In the genomic region with DNA sequence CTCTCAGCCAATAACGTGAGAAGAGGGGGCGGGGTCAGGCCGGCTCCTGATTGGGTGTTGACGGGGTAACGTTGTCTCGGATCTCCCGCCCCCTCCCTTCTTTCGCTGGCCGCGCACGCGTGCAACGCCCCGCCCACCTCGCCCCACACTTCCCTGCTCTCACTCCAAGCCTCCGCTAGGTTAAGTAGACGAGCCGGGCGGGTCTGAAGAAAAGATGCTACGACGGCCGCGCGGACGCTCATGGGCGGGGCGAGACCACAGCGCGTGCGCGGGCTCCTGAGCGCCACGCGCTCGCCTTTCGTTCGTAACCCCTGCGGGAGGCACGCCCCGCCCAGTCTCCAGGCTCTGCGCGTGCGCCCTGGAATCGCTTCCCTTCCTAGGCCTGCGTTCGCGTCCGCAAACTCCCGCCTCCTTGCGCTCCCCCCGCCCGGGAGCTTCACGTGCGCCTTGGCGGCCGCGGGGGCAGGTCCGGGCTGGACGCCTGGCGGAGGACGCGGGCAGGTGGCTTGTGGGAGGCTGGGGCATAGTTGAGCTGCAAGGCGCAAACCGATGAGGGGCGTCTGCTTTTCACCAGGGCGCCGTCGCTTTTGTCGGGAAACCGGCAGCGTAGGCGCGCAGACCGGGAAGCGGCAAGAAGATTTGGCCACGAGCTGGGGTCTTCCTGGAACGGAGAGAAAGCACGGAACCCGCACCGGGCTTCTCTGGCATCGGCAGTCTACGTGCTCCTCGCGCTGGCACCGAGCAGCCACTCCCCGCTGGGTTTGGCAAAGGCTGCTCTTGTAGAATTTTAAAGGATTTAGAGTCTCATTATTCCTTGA, we compare ENCODE assay signal across 1 cellular context.
TF ChIP-seq lines count a peak whose summit lies in the region.

No MANE protein-coding gene starts in this region.

TF ChIP-seq in HEK293, 187 proteins besides CTCF, POLR2A, EP300 and RAD21 (continued from another document and continues in another):
- TF ChIP-seq, protein P1, sequence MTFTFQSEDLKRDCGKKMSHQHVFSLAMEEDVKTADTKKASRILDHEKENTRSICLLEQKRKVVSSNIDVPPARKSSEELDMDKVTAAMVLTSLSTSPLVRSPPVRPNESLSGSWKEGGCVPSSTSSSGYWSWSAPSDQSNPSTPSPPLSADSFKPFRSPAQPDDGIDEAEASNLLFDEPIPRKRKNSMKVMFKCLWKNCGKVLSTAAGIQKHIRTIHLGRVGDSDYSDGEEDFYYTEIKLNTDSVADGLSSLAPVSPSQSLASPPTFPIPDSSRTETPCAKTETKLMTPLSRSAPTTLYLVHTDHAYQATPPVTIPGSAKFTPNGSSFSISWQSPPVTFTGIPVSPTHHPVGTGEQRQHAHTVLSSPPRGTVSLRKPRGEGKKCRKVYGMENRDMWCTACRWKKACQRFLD (tag by site-specific recombination; IDR thresholded peaks at IDR 0.05) = no peak
- TF ChIP-seq, protein P2, sequence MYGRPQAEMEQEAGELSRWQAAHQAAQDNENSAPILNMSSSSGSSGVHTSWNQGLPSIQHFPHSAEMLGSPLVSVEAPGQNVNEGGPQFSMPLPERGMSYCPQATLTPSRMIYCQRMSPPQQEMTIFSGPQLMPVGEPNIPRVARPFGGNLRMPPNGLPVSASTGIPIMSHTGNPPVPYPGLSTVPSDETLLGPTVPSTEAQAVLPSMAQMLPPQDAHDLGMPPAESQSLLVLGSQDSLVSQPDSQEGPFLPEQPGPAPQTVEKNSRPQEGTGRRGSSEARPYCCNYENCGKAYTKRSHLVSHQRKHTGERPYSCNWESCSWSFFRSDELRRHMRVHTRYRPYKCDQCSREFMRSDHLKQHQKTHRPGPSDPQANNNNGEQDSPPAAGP (tag by site-specific recombination; IDR thresholded peaks at IDR 0.05) = no peak; the same call in 1 of the 2 replicates
- TF ChIP-seq TCF7L2 (IDR thresholded peaks at IDR 0.05; ENCODE audit: borderline replicate concordance, low read depth, low read length) = no peak
- no peak for TF ChIP-seq ZNF292 (tag by site-specific recombination; IDR thresholded peaks at IDR 0.05; ENCODE audit: borderline replicate concordance, low read depth)
- no peak for TF ChIP-seq ZNF184 (tag by site-specific recombination; IDR thresholded peaks at IDR 0.05)
- no peak for TF ChIP-seq SALL2 (tag by site-specific recombination; IDR thresholded peaks at IDR 0.05; ENCODE audit: borderline replicate concordance)
- no peak for TF ChIP-seq ZBTB1 (tag by site-specific recombination; IDR thresholded peaks at IDR 0.05)
- TF ChIP-seq, protein P3, sequence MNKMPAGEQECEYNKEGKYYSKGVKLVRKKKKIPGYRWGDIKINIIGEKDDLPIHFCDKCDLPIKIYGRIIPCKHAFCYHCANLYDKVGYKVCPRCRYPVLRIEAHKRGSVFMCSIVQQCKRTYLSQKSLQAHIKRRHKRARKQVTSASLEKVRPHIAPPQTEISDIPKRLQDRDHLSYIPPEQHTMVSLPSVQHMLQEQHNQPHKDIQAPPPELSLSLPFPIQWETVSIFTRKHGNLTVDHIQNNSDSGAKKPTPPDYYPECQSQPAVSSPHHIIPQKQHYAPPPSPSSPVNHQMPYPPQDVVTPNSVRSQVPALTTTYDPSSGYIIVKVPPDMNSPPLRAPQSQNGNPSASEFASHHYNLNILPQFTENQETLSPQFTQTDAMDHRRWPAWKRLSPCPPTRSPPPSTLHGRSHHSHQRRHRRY (tag by site-specific recombination; IDR thresholded peaks at IDR 0.05) = no peak
- TF ChIP-seq, protein P4, sequence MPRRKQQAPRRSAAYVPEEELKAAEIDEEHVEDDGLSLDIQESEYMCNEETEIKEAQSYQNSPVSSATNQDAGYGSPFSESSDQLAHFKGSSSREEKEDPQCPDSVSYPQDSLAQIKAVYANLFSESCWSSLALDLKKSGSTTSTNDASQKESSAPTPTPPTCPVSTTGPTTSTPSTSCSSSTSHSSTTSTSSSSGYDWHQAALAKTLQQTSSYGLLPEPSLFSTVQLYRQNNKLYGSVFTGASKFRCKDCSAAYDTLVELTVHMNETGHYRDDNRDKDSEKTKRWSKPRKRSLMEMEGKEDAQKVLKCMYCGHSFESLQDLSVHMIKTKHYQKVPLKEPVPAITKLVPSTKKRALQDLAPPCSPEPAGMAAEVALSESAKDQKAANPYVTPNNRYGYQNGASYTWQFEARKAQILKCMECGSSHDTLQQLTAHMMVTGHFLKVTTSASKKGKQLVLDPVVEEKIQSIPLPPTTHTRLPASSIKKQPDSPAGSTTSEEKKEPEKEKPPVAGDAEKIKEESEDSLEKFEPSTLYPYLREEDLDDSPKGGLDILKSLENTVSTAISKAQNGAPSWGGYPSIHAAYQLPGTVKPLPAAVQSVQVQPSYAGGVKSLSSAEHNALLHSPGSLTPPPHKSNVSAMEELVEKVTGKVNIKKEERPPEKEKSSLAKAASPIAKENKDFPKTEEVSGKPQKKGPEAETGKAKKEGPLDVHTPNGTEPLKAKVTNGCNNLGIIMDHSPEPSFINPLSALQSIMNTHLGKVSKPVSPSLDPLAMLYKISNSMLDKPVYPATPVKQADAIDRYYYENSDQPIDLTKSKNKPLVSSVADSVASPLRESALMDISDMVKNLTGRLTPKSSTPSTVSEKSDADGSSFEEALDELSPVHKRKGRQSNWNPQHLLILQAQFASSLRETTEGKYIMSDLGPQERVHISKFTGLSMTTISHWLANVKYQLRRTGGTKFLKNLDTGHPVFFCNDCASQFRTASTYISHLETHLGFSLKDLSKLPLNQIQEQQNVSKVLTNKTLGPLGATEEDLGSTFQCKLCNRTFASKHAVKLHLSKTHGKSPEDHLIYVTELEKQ (tag by site-specific recombination; IDR thresholded peaks at IDR 0.05; ENCODE audit: borderline replicate concordance) = no peak
- no peak for TF ChIP-seq ZNF707 (tag by site-specific recombination; IDR thresholded peaks at IDR 0.05)
- no peak for TF ChIP-seq ZNF121 (tag by site-specific recombination; IDR thresholded peaks at IDR 0.05)
- TF ChIP-seq TRIM28 (IDR thresholded peaks at IDR 0.05; ENCODE audit: borderline replicate concordance, low read length) = no peak
- TF ChIP-seq ZNF19 (tag by site-specific recombination; IDR thresholded peaks at IDR 0.05; ENCODE audit: low read depth) = no peak
- no peak for TF ChIP-seq YY2 (tag by site-specific recombination; IDR thresholded peaks at IDR 0.05)
- TF ChIP-seq ZNF76 (tag by site-specific recombination; IDR thresholded peaks at IDR 0.05; ENCODE audit: borderline replicate concordance, low read depth) = peak; percentile 80; the same call in 1 of the 2 replicates
- TF ChIP-seq ZSCAN23 (tag by site-specific recombination; IDR thresholded peaks at IDR 0.05) = no peak
- no peak for TF ChIP-seq ZNF146 (tag by site-specific recombination; IDR thresholded peaks at IDR 0.05)
- TF ChIP-seq, protein P5, sequence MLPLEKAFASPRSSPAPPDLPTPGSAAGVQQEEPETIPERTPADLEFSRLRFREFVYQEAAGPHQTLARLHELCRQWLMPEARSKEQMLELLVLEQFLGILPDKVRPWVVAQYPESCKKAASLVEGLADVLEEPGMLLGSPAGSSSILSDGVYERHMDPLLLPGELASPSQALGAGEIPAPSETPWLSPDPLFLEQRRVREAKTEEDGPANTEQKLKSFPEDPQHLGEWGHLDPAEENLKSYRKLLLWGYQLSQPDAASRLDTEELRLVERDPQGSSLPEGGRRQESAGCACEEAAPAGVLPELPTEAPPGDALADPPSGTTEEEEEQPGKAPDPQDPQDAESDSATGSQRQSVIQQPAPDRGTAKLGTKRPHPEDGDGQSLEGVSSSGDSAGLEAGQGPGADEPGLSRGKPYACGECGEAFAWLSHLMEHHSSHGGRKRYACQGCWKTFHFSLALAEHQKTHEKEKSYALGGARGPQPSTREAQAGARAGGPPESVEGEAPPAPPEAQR (tag by site-specific recombination; IDR thresholded peaks at IDR 0.05) = no peak
- TF ChIP-seq ZNF169 (tag by site-specific recombination; IDR thresholded peaks at IDR 0.05) = no peak
- TF ChIP-seq ZNF324 (tag by site-specific recombination; IDR thresholded peaks at IDR 0.05) = peak; percentile 57; the same call in 1 of the 2 replicates
- TF ChIP-seq ZNF530 (tag by site-specific recombination; IDR thresholded peaks at IDR 0.05; ENCODE audit: low read depth) = no peak
- TF ChIP-seq, protein P6, sequence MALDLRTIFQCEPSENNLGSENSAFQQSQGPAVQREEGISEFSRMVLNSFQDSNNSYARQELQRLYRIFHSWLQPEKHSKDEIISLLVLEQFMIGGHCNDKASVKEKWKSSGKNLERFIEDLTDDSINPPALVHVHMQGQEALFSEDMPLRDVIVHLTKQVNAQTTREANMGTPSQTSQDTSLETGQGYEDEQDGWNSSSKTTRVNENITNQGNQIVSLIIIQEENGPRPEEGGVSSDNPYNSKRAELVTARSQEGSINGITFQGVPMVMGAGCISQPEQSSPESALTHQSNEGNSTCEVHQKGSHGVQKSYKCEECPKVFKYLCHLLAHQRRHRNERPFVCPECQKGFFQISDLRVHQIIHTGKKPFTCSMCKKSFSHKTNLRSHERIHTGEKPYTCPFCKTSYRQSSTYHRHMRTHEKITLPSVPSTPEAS (tag by site-specific recombination; IDR thresholded peaks at IDR 0.05) = no peak
- no peak for TF ChIP-seq ZNF571 (tag by site-specific recombination; IDR thresholded peaks at IDR 0.05)
- no peak for TF ChIP-seq ZNF214 (tag by site-specific recombination; IDR thresholded peaks at IDR 0.05; ENCODE audit: borderline replicate concordance)
- no peak for TF ChIP-seq ZNF266 (tag by site-specific recombination; IDR thresholded peaks at IDR 0.05; ENCODE audit: low read depth)
- no peak for TF ChIP-seq ZNF16 (tag by site-specific recombination; IDR thresholded peaks at IDR 0.05; ENCODE audit: low read depth)
- TF ChIP-seq, protein P7, sequence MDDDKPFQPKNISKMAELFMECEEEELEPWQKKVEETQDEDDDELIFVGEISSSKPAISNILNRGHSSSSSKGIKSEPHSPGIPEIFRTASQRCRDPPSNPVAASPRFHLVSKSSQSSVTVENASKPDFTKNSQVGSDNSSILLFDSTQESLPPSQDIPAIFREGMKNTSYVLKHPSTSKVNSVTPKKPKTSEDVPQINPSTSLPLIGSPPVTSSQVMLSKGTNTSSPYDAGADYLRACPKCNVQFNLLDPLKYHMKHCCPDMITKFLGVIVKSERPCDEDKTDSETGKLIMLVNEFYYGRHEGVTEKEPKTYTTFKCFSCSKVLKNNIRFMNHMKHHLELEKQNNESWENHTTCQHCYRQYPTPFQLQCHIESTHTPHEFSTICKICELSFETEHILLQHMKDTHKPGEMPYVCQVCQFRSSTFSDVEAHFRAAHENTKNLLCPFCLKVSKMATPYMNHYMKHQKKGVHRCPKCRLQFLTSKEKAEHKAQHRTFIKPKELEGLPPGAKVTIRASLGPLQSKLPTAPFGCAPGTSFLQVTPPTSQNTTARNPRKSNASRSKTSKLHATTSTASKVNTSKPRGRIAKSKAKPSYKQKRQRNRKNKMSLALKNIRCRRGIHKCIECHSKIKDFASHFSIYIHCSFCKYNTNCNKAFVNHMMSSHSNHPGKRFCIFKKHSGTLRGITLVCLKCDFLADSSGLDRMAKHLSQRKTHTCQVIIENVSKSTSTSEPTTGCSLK (tag by site-specific recombination; IDR thresholded peaks at IDR 0.05) = no peak
- no peak for TF ChIP-seq ZNF302 (tag by site-specific recombination; IDR thresholded peaks at IDR 0.05; ENCODE audit: low read depth)
- TF ChIP-seq ZNF529 (tag by site-specific recombination; IDR thresholded peaks at IDR 0.05; ENCODE audit: insufficient replicate concordance) = no peak
- peak; percentile 54; the same call in 1 of the 2 replicates for TF ChIP-seq ZNF2 (tag by site-specific recombination; IDR thresholded peaks at IDR 0.05)
- no peak for TF ChIP-seq ZNF670 (tag by site-specific recombination; IDR thresholded peaks at IDR 0.05; ENCODE audit: low read depth)
- peak; percentile 96 for TF ChIP-seq ZBTB8A (tag by site-specific recombination; IDR thresholded peaks at IDR 0.05)
- TF ChIP-seq KLF9 (tag by site-specific recombination; IDR thresholded peaks at IDR 0.05; ENCODE audit: low read depth) = peak; percentile 89
- TF ChIP-seq ZNF658 (tag by site-specific recombination; IDR thresholded peaks at IDR 0.05) = no peak
- peak; percentile 34; the same call in 1 of the 2 replicates for TF ChIP-seq KLF16 (tag by site-specific recombination; IDR thresholded peaks at IDR 0.05)
- no peak for TF ChIP-seq ZNF629 (tag by site-specific recombination; IDR thresholded peaks at IDR 0.05)
- no peak for TF ChIP-seq SCRT1 (tag by site-specific recombination; IDR thresholded peaks at IDR 0.05; ENCODE audit: borderline replicate concordance)
- TF ChIP-seq REPIN1 (tag by site-specific recombination; IDR thresholded peaks at IDR 0.05; ENCODE audit: low read depth) = no peak
- TF ChIP-seq, protein P8, sequence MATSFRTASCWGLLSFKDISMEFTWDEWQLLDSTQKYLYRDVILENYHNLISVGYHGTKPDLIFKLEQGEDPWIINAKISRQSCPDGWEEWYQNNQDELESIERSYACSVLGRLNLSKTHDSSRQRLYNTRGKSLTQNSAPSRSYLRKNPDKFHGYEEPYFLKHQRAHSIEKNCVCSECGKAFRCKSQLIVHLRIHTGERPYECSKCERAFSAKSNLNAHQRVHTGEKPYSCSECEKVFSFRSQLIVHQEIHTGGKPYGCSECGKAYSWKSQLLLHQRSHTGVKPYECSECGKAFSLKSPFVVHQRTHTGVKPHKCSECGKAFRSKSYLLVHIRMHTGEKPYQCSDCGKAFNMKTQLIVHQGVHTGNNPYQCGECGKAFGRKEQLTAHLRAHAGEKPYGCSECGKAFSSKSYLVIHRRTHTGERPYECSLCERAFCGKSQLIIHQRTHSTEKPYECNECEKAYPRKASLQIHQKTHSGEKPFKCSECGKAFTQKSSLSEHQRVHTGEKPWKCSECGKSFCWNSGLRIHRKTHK (tag by site-specific recombination; IDR thresholded peaks at IDR 0.05) = no peak
- TF ChIP-seq GLIS1 (tag by site-specific recombination; IDR thresholded peaks at IDR 0.05) = peak; percentile 82
- no peak for TF ChIP-seq ZNF426 (tag by site-specific recombination; IDR thresholded peaks at IDR 0.05)
- no peak for TF ChIP-seq ZNF548 (tag by site-specific recombination; IDR thresholded peaks at IDR 0.05)
- TF ChIP-seq, protein P9, sequence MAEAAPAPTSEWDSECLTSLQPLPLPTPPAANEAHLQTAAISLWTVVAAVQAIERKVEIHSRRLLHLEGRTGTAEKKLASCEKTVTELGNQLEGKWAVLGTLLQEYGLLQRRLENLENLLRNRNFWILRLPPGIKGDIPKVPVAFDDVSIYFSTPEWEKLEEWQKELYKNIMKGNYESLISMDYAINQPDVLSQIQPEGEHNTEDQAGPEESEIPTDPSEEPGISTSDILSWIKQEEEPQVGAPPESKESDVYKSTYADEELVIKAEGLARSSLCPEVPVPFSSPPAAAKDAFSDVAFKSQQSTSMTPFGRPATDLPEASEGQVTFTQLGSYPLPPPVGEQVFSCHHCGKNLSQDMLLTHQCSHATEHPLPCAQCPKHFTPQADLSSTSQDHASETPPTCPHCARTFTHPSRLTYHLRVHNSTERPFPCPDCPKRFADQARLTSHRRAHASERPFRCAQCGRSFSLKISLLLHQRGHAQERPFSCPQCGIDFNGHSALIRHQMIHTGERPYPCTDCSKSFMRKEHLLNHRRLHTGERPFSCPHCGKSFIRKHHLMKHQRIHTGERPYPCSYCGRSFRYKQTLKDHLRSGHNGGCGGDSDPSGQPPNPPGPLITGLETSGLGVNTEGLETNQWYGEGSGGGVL (tag by site-specific recombination; IDR thresholded peaks at IDR 0.05) = no peak
- no peak for TF ChIP-seq ZNF221 (tag by site-specific recombination; IDR thresholded peaks at IDR 0.05; ENCODE audit: borderline replicate concordance)
- no peak for TF ChIP-seq GLI4 (tag by site-specific recombination; IDR thresholded peaks at IDR 0.05)
- TF ChIP-seq ZNF48 (tag by site-specific recombination; IDR thresholded peaks at IDR 0.05) = no peak
- no peak for TF ChIP-seq ZBTB21 (tag by site-specific recombination; IDR thresholded peaks at IDR 0.05)
- TF ChIP-seq MYNN (tag by site-specific recombination; IDR thresholded peaks at IDR 0.05; ENCODE audit: borderline replicate concordance) = no peak
